Comparison of ENCODE assay signal across 15 cellular contexts in the genomic region with DNA sequence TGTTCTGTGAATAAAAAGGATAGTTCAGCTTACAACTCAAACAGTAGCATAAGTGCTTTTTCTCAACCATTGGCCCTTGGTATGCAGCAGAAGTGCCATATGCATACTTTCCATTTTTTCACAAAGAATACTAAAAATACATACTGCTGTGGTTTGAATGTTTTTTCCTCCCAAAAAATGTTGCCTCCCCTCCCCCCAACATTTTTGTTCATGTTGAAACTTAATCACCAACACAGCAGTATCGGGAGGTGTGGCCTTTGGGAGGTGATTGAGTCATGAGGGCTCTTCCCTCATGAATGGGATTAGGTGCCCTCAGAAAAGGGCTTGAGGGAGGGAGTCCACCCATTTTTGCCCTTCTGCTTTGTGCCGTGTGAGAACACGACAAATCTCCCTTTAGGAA.
A peak's percentile ranks its signal among the peaks of the same experiment; 100 is the strongest.
DNase-seq lines count a peak whose midpoint lies in the region; ATAC-seq and TF ChIP-seq lines count a peak whose summit lies in the region.
"Had no signal": no experiment of that assay in that cellular context is flagged by ENCODE, and none has a peak within 500 bp of the region (broad histone marks: within the 10 kb centered on the region; RNA-seq: fewer than 3 reads in every experiment).

No MANE protein-coding gene starts in this region.

- intact Hi-C loops in MCF 10A (cut with micrococcal nuclease) (no loop called here), breast epithelium (cut with DNase I; ENCODE audit: low total_unique reads) (no loop called here)

- no peaks in the 10 kb centered on the region for H3K27me3 Mint-ChIP-seq in MCF 10A (ENCODE audit: insufficient read depth, unreplicated experiment)
- H3K27me3 Mint-ChIP-seq in activated T-helper 17 cell treated with anti-CD3 and anti-CD28 coated beads, Interleukin-2, amount 50 U/mL, for 72 hours: no peaks in the 10 kb centered on the region
- H3K27me3 Mint-ChIP-seq in stimulated activated naive CD8-positive, alpha-beta T cell treated with anti-CD3 and anti-CD28 coated beads, Interleukin-15, Interleukin-2, amounts not matched to agents 100 ng/mL and 50 ng/mL, for 24 hours: no peaks in the 10 kb centered on the region
- H3K27me3 Mint-ChIP-seq: activated naive CD8-positive, alpha-beta T cell treated with anti-CD3 and anti-CD28 coated beads, Interleukin-2, amount 10 ng/mL, durations not matched to agents 7 days and 5 days had no signal

- H3K4me3 ChIP-seq in breast epithelium (no peak overlapping the region), fibroblast of the aortic adventitia (ENCODE audit: low read depth, low read length) (no peak overlapping the region)
- H3K4me3 ChIP-seq: HAP-1 had no signal

- no peak for TF ChIP-seq POLR2A in breast epithelium (IDR thresholded peaks at IDR 0.05)

- CTCF ChIA-PET in MCF 10A (lab: Yijun Ruan, JAX): no interaction called here

- peaks cover 10% of the 10 kb centered on the region for H3K36me3 ChIP-seq in breast epithelium
- H3K36me3 ChIP-seq: HAP-1 had no signal

- no peaks in the 10 kb centered on the region for H3K9me3 ChIP-seq in breast epithelium
- H3K9me3 ChIP-seq: HAP-1 had no signal

- H3K9me3 Mint-ChIP-seq in MCF 10A (ENCODE audit: unreplicated experiment): no peaks in the 10 kb centered on the region
- no peaks in the 10 kb centered on the region for H3K9me3 Mint-ChIP-seq in activated T-helper 17 cell treated with anti-CD3 and anti-CD28 coated beads, Interleukin-2, amount 50 U/mL, for 72 hours
- H3K9me3 Mint-ChIP-seq in stimulated activated naive CD8-positive, alpha-beta T cell treated with anti-CD3 and anti-CD28 coated beads, Interleukin-15, Interleukin-2, amounts not matched to agents 100 ng/mL and 50 ng/mL, for 24 hours: no peaks in the 10 kb centered on the region
- H3K9me3 Mint-ChIP-seq: activated naive CD8-positive, alpha-beta T cell treated with anti-CD3 and anti-CD28 coated beads, Interleukin-2, amount 10 ng/mL, durations not matched to agents 7 days and 5 days; nephron progenitor cell had no signal

- H3K27ac ChIP-seq in breast epithelium: no peak overlapping the region
- H3K27ac ChIP-seq: epithelial cell of prostate had no signal

- H3K4me1 ChIP-seq in breast epithelium: no peaks in the 10 kb centered on the region

- BruUV-seq in MCF 10A (replicated peaks; lab: Mats Ljungman, UMichigan): no TSS peak

- peak; percentile 31 for ATAC-seq in activated T-helper 17 cell treated with anti-CD3 and anti-CD28 coated beads, Interleukin-2, amount 50 U/mL, for 72 hours (replicated peaks)
- no peak for ATAC-seq in HG02610 (IDR thresholded peaks at IDR 0.05; ENCODE audit: unreplicated experiment)
- ATAC-seq: right cardiac atrium had no signal

- H3K4me1 Mint-ChIP-seq in MCF 10A (ENCODE audit: insufficient read depth, unreplicated experiment): no peaks in the 10 kb centered on the region
- no peaks in the 10 kb centered on the region for H3K4me1 Mint-ChIP-seq in activated T-helper 17 cell treated with anti-CD3 and anti-CD28 coated beads, Interleukin-2, amount 50 U/mL, for 72 hours
- H3K4me1 Mint-ChIP-seq in stimulated activated naive CD8-positive, alpha-beta T cell treated with anti-CD3 and anti-CD28 coated beads, Interleukin-15, Interleukin-2, amounts not matched to agents 100 ng/mL and 50 ng/mL, for 24 hours (ENCODE audit: low read depth): peaks cover 7% of the 10 kb centered on the region
- H3K4me1 Mint-ChIP-seq: activated naive CD8-positive, alpha-beta T cell treated with anti-CD3 and anti-CD28 coated beads, Interleukin-2, amount 10 ng/mL, durations not matched to agents 7 days and 5 days; nephron progenitor cell had no signal

- TF ChIP-seq CTCF in MCF 10A (IDR thresholded peaks at IDR 0.05; ENCODE audit: unreplicated experiment) (no peak), breast epithelium (IDR thresholded peaks at IDR 0.05) (no peak), fibroblast of the aortic adventitia (IDR thresholded peaks at IDR 0.05; ENCODE audit: insufficient read depth, low read length) (no peak)

- H3K4me3 Mint-ChIP-seq in MCF 10A (ENCODE audit: unreplicated experiment): no peak overlapping the region
- H3K4me3 Mint-ChIP-seq in activated T-helper 17 cell treated with anti-CD3 and anti-CD28 coated beads, Interleukin-2, amount 50 U/mL, for 72 hours: no peak overlapping the region
- no peak overlapping the region for H3K4me3 Mint-ChIP-seq in stimulated activated naive CD8-positive, alpha-beta T cell treated with anti-CD3 and anti-CD28 coated beads, Interleukin-15, Interleukin-2, amounts not matched to agents 100 ng/mL and 50 ng/mL, for 24 hours
- H3K4me3 Mint-ChIP-seq: activated naive CD8-positive, alpha-beta T cell treated with anti-CD3 and anti-CD28 coated beads, Interleukin-2, amount 10 ng/mL, durations not matched to agents 7 days and 5 days; nephron progenitor cell had no signal

- DNase-seq in MCF 10A (ENCODE audit: unreplicated experiment) (peak; percentile 72), breast epithelium (ENCODE audit: low spot score in 2 of 2) (no peak), fibroblast of the aortic adventitia (ENCODE audit: low read depth) (peak; percentile 53), RKO (ENCODE audit: low spot score) (no peak), occipital lobe (lab: John Stamatoyannopoulos, UW) (no peak)
- DNase-seq: activated naive CD8-positive, alpha-beta T cell treated with anti-CD3 and anti-CD28 coated beads, Interleukin-2, amount 10 ng/mL, durations not matched to agents 7 days and 5 days; NCI-H146; nephron progenitor cell; right cardiac atrium; stimulated activated naive CD4-positive, alpha-beta T cell had no signal

- POLR2A ChIA-PET in MCF 10A (lab: Yijun Ruan, JAX): interaction anchor here (0.8 to 1.7 kb wide), 4 partner anchors 9 to 41 kb away, joined by 3 to 8 read pairs (median 6); no protein-coding TSS in a partner anchor

- H3K27ac Mint-ChIP-seq in MCF 10A (ENCODE audit: low read depth, unreplicated experiment): no peak overlapping the region
- no peak overlapping the region for H3K27ac Mint-ChIP-seq in activated T-helper 17 cell treated with anti-CD3 and anti-CD28 coated beads, Interleukin-2, amount 50 U/mL, for 72 hours
- peak overlapping the region; percentile 55 for H3K27ac Mint-ChIP-seq in stimulated activated naive CD8-positive, alpha-beta T cell treated with anti-CD3 and anti-CD28 coated beads, Interleukin-15, Interleukin-2, amounts not matched to agents 100 ng/mL and 50 ng/mL, for 24 hours
- H3K27ac Mint-ChIP-seq: activated naive CD8-positive, alpha-beta T cell treated with anti-CD3 and anti-CD28 coated beads, Interleukin-2, amount 10 ng/mL, durations not matched to agents 7 days and 5 days; nephron progenitor cell had no signal

- H3K27me3 ChIP-seq in breast epithelium: no peaks in the 10 kb centered on the region

- H3K36me3 Mint-ChIP-seq in MCF 10A (ENCODE audit: insufficient read depth, unreplicated experiment): peaks cover 7% of the 10 kb centered on the region
- peaks cover 90% of the 10 kb centered on the region for H3K36me3 Mint-ChIP-seq in activated T-helper 17 cell treated with anti-CD3 and anti-CD28 coated beads, Interleukin-2, amount 50 U/mL, for 72 hours (ENCODE audit: low read depth)
- H3K36me3 Mint-ChIP-seq in stimulated activated naive CD8-positive, alpha-beta T cell treated with anti-CD3 and anti-CD28 coated beads, Interleukin-15, Interleukin-2, amounts not matched to agents 100 ng/mL and 50 ng/mL, for 24 hours (ENCODE audit: low read depth): peaks cover 32% of the 10 kb centered on the region

Comparison
In these comparisons a context has a peak if more than half of its experiments do, and no peak if none do; other contexts are left out.
1. DNase-seq: peak in MCF 10A (single experiment) and fibroblast of the aortic adventitia (single experiment); none in breast epithelium (0 of 2), RKO (single experiment) and occipital lobe (single experiment).